ENCODE assay signal across 9 cellular contexts in genomic region chr2:62660087-62660486, GRCh38. TPM values are rescaled to one million over a fixed set of nuclear protein-coding genes. Genes with fewer than 3 reads are reported as not detected.
DNase-seq lines count a peak whose midpoint lies in the region; ATAC-seq and TF ChIP-seq lines count a peak whose summit lies in the region.
"Had no signal": no experiment of that assay in that cellular context is flagged by ENCODE, and none has a peak within 500 bp of the region (broad histone marks: within the 10 kb centered on the region; RNA-seq: fewer than 3 reads in every experiment).

No MANE protein-coding gene starts in this region.

- 31 to 35% (median 33%) methylated on average over 2 of the region's 2 CpGs for WGBS in adrenal gland, 4 donors

- intact Hi-C loops in adrenal gland (cut with DNase I) (no loop called here), left colon (cut with DNase I, micrococcal nuclease) (no loop called here)

- peak; percentile 84 for ATAC-seq in GM19395 (IDR thresholded peaks at IDR 0.05; ENCODE audit: unreplicated experiment)
- peak; percentile 57 for ATAC-seq in HG02970 (IDR thresholded peaks at IDR 0.05; ENCODE audit: low FRiP score, unreplicated experiment)
- ATAC-seq in T-helper 17 cell: no peak
- peak; percentile 78 to 79 for ATAC-seq in stimulated activated naive B cell treated with anti-CD40 and anti-IgM and Interleukin-4, amounts not matched to agents 10 μg/mL and 1 μg/mL and 100 μg/mL, for 72 hours (replicated peaks)
- ATAC-seq in left colon: no peak

- peak overlapping the region in 2 of 5 donors; percentile 39 to 46 for H3K27ac ChIP-seq in adrenal gland

- H3K4me1 ChIP-seq in adrenal gland (replicated peaks in 1 of 2): peaks cover 22 to 49% of the 10 kb centered on the region in 2 donors

- peaks cover 20% of the 10 kb centered on the region for H3K27me3 Mint-ChIP-seq in T-helper 17 cell
- H3K27me3 Mint-ChIP-seq in stimulated activated naive B cell treated with anti-CD40 and anti-IgM and Interleukin-4, amounts not matched to agents 10 μg/mL and 1 μg/mL and 100 μg/mL, for 72 hours: peaks cover 0 to 4% of the 10 kb centered on the region in 2 donors

- no peak overlapping the region for H3K27ac Mint-ChIP-seq in T-helper 17 cell
- H3K27ac Mint-ChIP-seq in stimulated activated naive B cell treated with anti-CD40 and anti-IgM and Interleukin-4, amounts not matched to agents 10 μg/mL and 1 μg/mL and 100 μg/mL, for 72 hours: peak overlapping the region; percentile 2

- no peaks in the 10 kb centered on the region for H3K9me3 ChIP-seq in T-helper 17 cell (ENCODE audit: control insufficient read depth, low read length, poor library complexity, severe bottlenecking)
- H3K9me3 ChIP-seq in adrenal gland (replicated peaks in 1 of 3): no peaks in the 10 kb centered on the region
- H3K9me3 ChIP-seq: stomach had no signal

- TF ChIP-seq CTCF in adrenal gland (IDR thresholded peaks at IDR 0.05): no peak

- peak overlapping the region; percentile 37 for H3K4me3 Mint-ChIP-seq in T-helper 17 cell
- H3K4me3 Mint-ChIP-seq in stimulated activated naive B cell treated with anti-CD40 and anti-IgM and Interleukin-4, amounts not matched to agents 10 μg/mL and 1 μg/mL and 100 μg/mL, for 72 hours: peak overlapping the region; percentile 1 to 62

- peak in 1 of 2 donors; percentile 6 for TF ChIP-seq POLR2A in adrenal gland (IDR thresholded peaks at IDR 0.05)

- H3K36me3 Mint-ChIP-seq in T-helper 17 cell (ENCODE audit: low read depth): no peaks in the 10 kb centered on the region
- no peaks in the 10 kb centered on the region for H3K36me3 Mint-ChIP-seq in stimulated activated naive B cell treated with anti-CD40 and anti-IgM and Interleukin-4, amounts not matched to agents 10 μg/mL and 1 μg/mL and 100 μg/mL, for 72 hours

- DNase-seq in T-helper 17 cell: no peak
- DNase-seq in stimulated activated naive B cell treated with anti-CD40 and anti-IgM and Interleukin-4, amounts not matched to agents 10 μg/mL and 1 μg/mL and 100 μg/mL, for 72 hours: peak; percentile 18
- no peak for DNase-seq in effector CD8-positive, alpha-beta T cell (lab: John Stamatoyannopoulos, UW)
- no peak for DNase-seq in retina
- no peak for DNase-seq in adrenal gland
- DNase-seq in left colon: no peak
- DNase-seq: stomach had no signal

- H3K27me3 ChIP-seq in adrenal gland: no peaks in the 10 kb centered on the region
- H3K27me3 ChIP-seq: stomach had no signal

- H3K36me3 ChIP-seq in adrenal gland (replicated peaks in 1 of 2): no peaks in the 10 kb centered on the region
- H3K36me3 ChIP-seq: stomach had no signal

- H3K4me3 ChIP-seq in adrenal gland: peak overlapping the region in 2 of 4 donors; percentile 15 to 46

- peaks cover 7% of the 10 kb centered on the region for H3K4me1 Mint-ChIP-seq in T-helper 17 cell
- peaks cover 27 to 34% of the 10 kb centered on the region in 2 donors for H3K4me1 Mint-ChIP-seq in stimulated activated naive B cell treated with anti-CD40 and anti-IgM and Interleukin-4, amounts not matched to agents 10 μg/mL and 1 μg/mL and 100 μg/mL, for 72 hours

- peaks cover 0 to 2% of the 10 kb centered on the region in 2 donors for H3K9me3 Mint-ChIP-seq in stimulated activated naive B cell treated with anti-CD40 and anti-IgM and Interleukin-4, amounts not matched to agents 10 μg/mL and 1 μg/mL and 100 μg/mL, for 72 hours

RNA-seq across cellular contexts. Expression of gene EHBP1, which starts 45.4 kb away (rescaled TPM):
- 10 to 100 TPM; 24.5 to 28.2 TPM for total RNA-seq in T-helper 17 cell
- 10 to 100 TPM; 26.8 to 83.6 (median 46.3) TPM for total RNA-seq in adrenal gland
- 10 to 100 TPM; 13.5 to 61.2 (median 18.5) TPM for polyA plus RNA-seq in adrenal gland
- 10 to 100 TPM; 22.6 to 32.1 TPM for total RNA-seq in left colon

Comparison
In these comparisons a context has a peak if more than half of its experiments do, and no peak if none do; other contexts are left out.
1. ATAC-seq: peak in GM19395 (single experiment), HG02970 (single experiment) and stimulated activated naive B cell treated with anti-CD40 and anti-IgM and Interleukin-4, amounts not matched to agents 10 μg/mL and 1 μg/mL and 100 μg/mL, for 72 hours (2 of 2); none in T-helper 17 cell (single experiment) and left colon (single experiment).